ENCODE assay signal across 8 cellular contexts in the genomic region with DNA sequence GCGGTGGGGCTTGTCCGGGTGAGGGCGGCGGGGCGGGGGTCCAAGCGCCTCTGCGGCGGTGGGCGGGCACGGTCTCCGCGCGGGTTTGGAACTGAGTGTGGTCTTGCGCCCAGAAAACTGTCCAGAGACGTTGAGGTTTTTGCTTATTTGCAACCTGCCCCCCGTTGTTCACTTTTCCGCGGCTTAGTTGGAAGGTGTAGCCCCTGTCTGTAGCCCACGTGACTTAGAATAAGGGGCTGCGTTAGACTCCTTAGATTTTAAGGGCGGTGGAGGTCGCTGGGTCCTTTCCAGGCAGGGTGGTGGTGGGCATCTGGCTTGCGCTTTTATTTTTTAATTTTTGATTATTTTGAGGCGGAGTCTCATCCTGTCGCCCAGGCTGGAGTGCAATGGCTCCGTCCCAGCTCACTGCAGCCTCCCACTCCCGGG. TPM values are rescaled to one million over a fixed set of nuclear protein-coding genes. Genes with fewer than 3 reads are reported as not detected.
DNase-seq lines count a peak whose midpoint lies in the region; ATAC-seq and TF ChIP-seq lines count a peak whose summit lies in the region.

No MANE protein-coding gene starts in this region.

- H2AFZ ChIP-seq in HCT116 (ENCODE audit: low read depth, low read length, poor library complexity, severe bottlenecking) (no peak overlapping the region), SK-N-SH (ENCODE audit: low read depth) (no peak overlapping the region)

- peak overlapping the region; percentile 98 for H3K9ac ChIP-seq in HCT116 (ENCODE audit: low read length)
- H3K9ac ChIP-seq in SK-N-SH = peak overlapping the region; percentile 96

- H4K20me1 ChIP-seq in HCT116 (ENCODE audit: insufficient read depth) (peaks cover 21% of the 10 kb centered on the region; the same call in 1 of the 2 replicates), SK-N-SH (ENCODE audit: insufficient read depth) (peaks cover 56% of the 10 kb centered on the region)

- no peak for TF ChIP-seq CTCF in HCT116 (IDR thresholded peaks at IDR 0.05 in 2 of 3, conservative IDR thresholded peaks at IDR 0.05 in 1 of 3; ENCODE audit: borderline replicate concordance in 1 of 3, insufficient read depth in 1 of 3, low read depth in 2 of 3, low read length in 2 of 3)
- TF ChIP-seq CTCF in SK-N-SH (IDR thresholded peaks at IDR 0.05) = no peak
- no peak for TF ChIP-seq CTCF in foreskin keratinocyte (conservative IDR thresholded peaks at IDR 0.05)

- intact Hi-C loops in HCT116 (cut with micrococcal nuclease) = no loop called here

- no peak for TF ChIP-seq POLR2A in HCT116 (IDR thresholded peaks at IDR 0.05; ENCODE audit: borderline replicate concordance, extremely low read depth, insufficient read depth, insufficient read length)

- POLR2A ChIA-PET in HCT116 (lab: Charles Lee) = no interaction called here
- POLR2A ChIA-PET in SK-N-SH (lab: Yijun Ruan, JAX) = interaction anchor here (1.1 kb wide), 1 partner anchor 170 kb away, joined by 3 read pairs; a partner anchor contains a TSS

- H3K9me2 ChIP-seq in HCT116 (ENCODE audit: insufficient read depth) (no peaks in the 10 kb centered on the region), SK-N-SH (no peaks in the 10 kb centered on the region)

- H3K36me3 ChIP-seq in HCT116 (ENCODE audit: control insufficient read depth in 1 of 2, insufficient read depth in 2 of 2, low read length in 2 of 2) (peaks cover 18 to 42% of the 10 kb centered on the region in 2 experiments), SK-N-SH (replicated peaks in 1 of 2; ENCODE audit: control insufficient read depth in 1 of 2, insufficient read depth in 2 of 2, low read length in 1 of 2) (peaks cover 36 to 44% of the 10 kb centered on the region in 2 experiments)

- in situ Hi-C loops in ACHN (cut with HindIII; ENCODE audit: low pct_ligation_motif_present, low pct_unique_long_range_greater_than_20kb, low sequenced_read_pairs) = no loop called here

- H3K4me3 ChIP-seq in HCT116 (replicated peaks in 1 of 2; ENCODE audit: low read depth in 1 of 2, low read length in 2 of 2) (peak overlapping the region; percentile 76 to 96), SK-N-SH (ENCODE audit: low read depth in 2 of 2, low read length in 1 of 2) (peak overlapping the region; percentile 80 to 81), skin epidermis (peak overlapping the region; percentile 75 to 99 (median 90))

- H3K4me2 ChIP-seq in HCT116 (ENCODE audit: low read length) (peak overlapping the region; percentile 93), SK-N-SH (peak overlapping the region; percentile 97)

- TF ChIP-seq RAD21 in HCT116 (IDR thresholded peaks at IDR 0.05; ENCODE audit: low read depth) = no peak
- no peak for TF ChIP-seq RAD21 in SK-N-SH (IDR thresholded peaks at IDR 0.05; ENCODE audit: low read length)

- peak overlapping the region; percentile 82 for H3K27ac ChIP-seq in HCT116 (ENCODE audit: low read depth, low read length)
- peak overlapping the region; percentile 81 to 82; a peak in 3 of 4 replicates for H3K27ac ChIP-seq in SK-N-SH (ENCODE audit: low read depth in 2 of 2, low read length in 1 of 2)
- H3K27ac ChIP-seq in foreskin keratinocyte = peak overlapping the region; percentile 96
- peak overlapping the region; percentile 69 to 100 (median 93) for H3K27ac ChIP-seq in skin epidermis

- CTCF ChIA-PET in HCT116 (lab: Charles Lee) (no interaction called here), SK-N-SH (lab: Yijun Ruan, JAX) (interaction anchor here (0.7 to 1.3 kb wide), 3 partner anchors 14 to 64 kb away, joined by 3 read pairs; no protein-coding TSS in a partner anchor)

- H3K4me1 ChIP-seq in HCT116 (ENCODE audit: control insufficient read depth in 1 of 2, insufficient read depth in 2 of 2, low read length in 2 of 2) (peaks cover 47 to 66% of the 10 kb centered on the region in 2 experiments), SK-N-SH (ENCODE audit: control insufficient read depth in 1 of 2, insufficient read depth in 2 of 2, low read depth in 1 of 2, low read length in 1 of 2) (peaks cover 3 to 17% of the 10 kb centered on the region in 2 experiments; a peak in 3 of 4 replicates), foreskin keratinocyte (peaks cover 5% of the 10 kb centered on the region)

- no TSS peak for BruUV-seq in HCT116 (replicated peaks; lab: Mats Ljungman, UMichigan)

- RAD21 ChIA-PET in HCT116 (lab: Charles Lee; ENCODE audit: low non-redundant PET in 1 of 2, low total read pairs in 2 of 2, uncharacterized antibody in 2 of 2, unreplicated experiment in 2 of 2) = no interaction called here

- H3K9me3 ChIP-seq in HCT116 (ENCODE audit: control insufficient read depth in 1 of 2, insufficient read depth in 1 of 2, low read depth in 1 of 2, low read length in 2 of 2) (no peaks in the 10 kb centered on the region), SK-N-SH (no peaks in the 10 kb centered on the region)

- H3K27me3 ChIP-seq in HCT116 (ENCODE audit: insufficient read depth, low read length) (no peaks in the 10 kb centered on the region), SK-N-SH (ENCODE audit: insufficient read depth) (no peaks in the 10 kb centered on the region), foreskin keratinocyte (no peaks in the 10 kb centered on the region)

- H3K79me2 ChIP-seq in HCT116 (ENCODE audit: insufficient read depth, low read length) = peaks cover 45% of the 10 kb centered on the region
- H3K79me2 ChIP-seq in SK-N-SH (ENCODE audit: insufficient read depth) = peaks cover 43% of the 10 kb centered on the region

- ATAC-seq in HCT116 (no peak), foreskin keratinocyte (no peak), GM21526 (IDR thresholded peaks at IDR 0.05; ENCODE audit: low FRiP score, unreplicated experiment) (no peak), GM18511 (IDR thresholded peaks at IDR 0.05; ENCODE audit: unreplicated experiment) (no peak)

- WGBS in SK-N-SH (ENCODE audit: low lambda C conversion rate) = 3% methylated on average over 19 of the region's 27 CpGs

- no peak for TF ChIP-seq EP300 in SK-N-SH (IDR thresholded peaks at IDR 0.05; ENCODE audit: borderline replicate concordance in 1 of 2, low read depth in 1 of 2, low read length in 1 of 2)

- DNase-seq in HCT116 (ENCODE audit: low read depth, low spot score) (no peak), SK-N-SH (peak; percentile 64), foreskin keratinocyte (no peak), SHP77 treated with DMSO at 0.1 percent for 48 hours (lab: John Stamatoyannopoulos, UW) (no peak), ACHN (no peak)

- H3F3A ChIP-seq in SK-N-SH (replicated peaks; ENCODE audit: insufficient read depth) = peaks cover 62% of the 10 kb centered on the region

TF ChIP-seq in HCT116, 20 proteins besides CTCF, POLR2A, EP300 and RAD21 (continues in another document):
- TF ChIP-seq FOSL1 (IDR thresholded peaks at IDR 0.05; ENCODE audit: low read depth) (no peak), ELF1 (IDR thresholded peaks at IDR 0.05; ENCODE audit: borderline replicate concordance, low read depth) (no peak), SRF (IDR thresholded peaks at IDR 0.05; ENCODE audit: low read depth) (no peak), EZH2 (IDR thresholded peaks at IDR 0.05) (no peak), SIN3A (IDR thresholded peaks at IDR 0.05; ENCODE audit: low read depth) (no peak)
- TF ChIP-seq, protein P1, sequence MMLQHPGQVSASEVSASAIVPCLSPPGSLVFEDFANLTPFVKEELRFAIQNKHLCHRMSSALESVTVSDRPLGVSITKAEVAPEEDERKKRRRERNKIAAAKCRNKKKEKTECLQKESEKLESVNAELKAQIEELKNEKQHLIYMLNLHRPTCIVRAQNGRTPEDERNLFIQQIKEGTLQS (IDR thresholded peaks at IDR 0.05) = no peak

TF ChIP-seq in SK-N-SH, 30 proteins besides CTCF, POLR2A, EP300 and RAD21 (continues in another document):
- TF ChIP-seq SIN3A (IDR thresholded peaks at IDR 0.05; ENCODE audit: borderline replicate concordance, low read depth, low read length) (peak; percentile 70; the same call in 1 of the 2 replicates), NRF1 (IDR thresholded peaks at IDR 0.05; ENCODE audit: low read depth, low read length) (no peak), ELF1 (IDR thresholded peaks at IDR 0.05) (no peak)

RNA-seq across cellular contexts. Expression of a gene that starts 0.8 kb away (rescaled TPM):
- total RNA-seq in HCT116 (2021; ENCODE audit: unreplicated experiment) = 1,862 TPM
- 2,807 and 2,860 TPM in 2 replicates for polyA plus RNA-seq in HCT116 (2012)
- 2,836 and 3,749 TPM in 2 replicates for polyA plus RNA-seq in SK-N-SH (2012; rRNA removed)
- 2,019 and 3,381 TPM in 2 replicates for polyA plus RNA-seq in SK-N-SH (2012; cell fraction: cytosol; rRNA removed)
- 943 and 2,115 TPM in 2 replicates for polyA plus RNA-seq in SK-N-SH (2012; cell fraction: nucleus; rRNA removed)
- total RNA-seq in foreskin keratinocyte = 1,634 and 1,826 TPM in 2 replicates
- 2,421 and 2,717 TPM in 2 replicates for polyA plus RNA-seq in foreskin keratinocyte

RNA-seq across cellular contexts. Expression of a gene that starts 11.0 kb away (rescaled TPM):
- total RNA-seq in HCT116 (2021; ENCODE audit: unreplicated experiment) (1.6 TPM), foreskin keratinocyte (0.07 and 0.10 TPM in 2 replicates)
- polyA plus RNA-seq in HCT116 (2012) = 0.62 and 0.66 TPM in 2 replicates
- polyA plus RNA-seq in SK-N-SH (2012; rRNA removed) (1.3 and 1.8 TPM in 2 replicates), foreskin keratinocyte (0.03 and 0.08 TPM in 2 replicates)
- polyA plus RNA-seq in SK-N-SH (2012; cell fraction: cytosol; rRNA removed) = 0.59 and 1.3 TPM in 2 replicates
- 4.1 and 5.2 TPM in 2 replicates for polyA plus RNA-seq in SK-N-SH (2012; cell fraction: nucleus; rRNA removed)

RNA-seq across cellular contexts. Expression of a gene that starts 31.6 kb away (rescaled TPM):
- total RNA-seq in HCT116 (2021; ENCODE audit: unreplicated experiment) (191 TPM), foreskin keratinocyte (116 and 119 TPM in 2 replicates)
- polyA plus RNA-seq in HCT116 (2012) = 98.2 and 111 TPM in 2 replicates
- polyA plus RNA-seq in SK-N-SH (2012; rRNA removed) (43.8 and 54.3 TPM in 2 replicates), foreskin keratinocyte (136 and 140 TPM in 2 replicates)
- polyA plus RNA-seq in SK-N-SH (2012; cell fraction: cytosol; rRNA removed) = 41.8 and 45.0 TPM in 2 replicates
- polyA plus RNA-seq in SK-N-SH (2012; cell fraction: nucleus; rRNA removed) = 102 and 111 TPM in 2 replicates

RNA-seq across cellular contexts. Expression of a gene that starts 37.6 kb away (rescaled TPM):
- total RNA-seq in HCT116 (2021; ENCODE audit: unreplicated experiment) (102 TPM), foreskin keratinocyte (11.0 and 13.9 TPM in 2 replicates)
- 105 and 119 TPM in 2 replicates for polyA plus RNA-seq in HCT116 (2012)
- polyA plus RNA-seq in SK-N-SH (2012; rRNA removed) (76.5 and 85.3 TPM in 2 replicates), foreskin keratinocyte (18.9 and 23.2 TPM in 2 replicates)
- polyA plus RNA-seq in SK-N-SH (2012; cell fraction: cytosol; rRNA removed) = 32.5 and 58.6 TPM in 2 replicates
- 41.2 and 45.7 TPM in 2 replicates for polyA plus RNA-seq in SK-N-SH (2012; cell fraction: nucleus; rRNA removed)

RNA-seq across cellular contexts. Expression of a gene that starts 40.1 kb away (rescaled TPM):
- total RNA-seq in HCT116 (2021; ENCODE audit: unreplicated experiment) = 48.8 TPM
- polyA plus RNA-seq in HCT116 (2012) = 25.7 and 32.1 TPM in 2 replicates
- polyA plus RNA-seq in SK-N-SH (2012; rRNA removed) = 23.4 and 25.3 TPM in 2 replicates
- 11.5 and 20.3 TPM in 2 replicates for polyA plus RNA-seq in SK-N-SH (2012; cell fraction: cytosol; rRNA removed)
- polyA plus RNA-seq in SK-N-SH (2012; cell fraction: nucleus; rRNA removed) = 27.2 and 30.6 TPM in 2 replicates
- total RNA-seq in foreskin keratinocyte = 29.5 and 34.9 TPM in 2 replicates
- polyA plus RNA-seq in foreskin keratinocyte = 40.3 and 43.0 TPM in 2 replicates
